In genomic region chr6:119205911-119206617, GRCh38 we compare ENCODE assay signal across 14 cellular contexts.
A peak's percentile ranks its signal among the peaks of the same experiment; 100 is the strongest.
DNase-seq lines count a peak whose midpoint lies in the region; ATAC-seq and TF ChIP-seq lines count a peak whose summit lies in the region.
"Had no signal": no experiment of that assay in that cellular context is flagged by ENCODE, and none has a peak within 500 bp of the region (broad histone marks: within the 10 kb centered on the region; RNA-seq: fewer than 3 reads in every experiment).

No MANE protein-coding gene starts in this region.

- no TSS peak for BruUV-seq in PC-9 (replicated peaks; lab: Mats Ljungman, UMichigan)

- 94% methylated on average over 4 to 7 of the region's 7 CpGs for WGBS in endodermal cell (ENCODE audit: insufficient coverage in 1 of 2, insufficient read length in 1 of 2), 2 experiments

- H3K9me3 ChIP-seq in endodermal cell (ENCODE audit: control insufficient read depth, low read length) (no peaks in the 10 kb centered on the region), PC-9 (ENCODE audit: insufficient read depth, low read depth) (no peaks in the 10 kb centered on the region)
- H3K9me3 ChIP-seq: ascending aorta, esophagus squamous epithelium, pancreas, uterus had no signal

- no peaks in the 10 kb centered on the region for H3K79me2 ChIP-seq in PC-9 (ENCODE audit: low read depth)

- DNase-seq in endodermal cell, result no peak
- no peak for DNase-seq in EL
- no peak for DNase-seq in NOMO-1 treated with dmso at 0.1 percent for 144 hours (lab: John Stamatoyannopoulos, UW; ENCODE audit: unreplicated experiment)
- DNase-seq in NCI-H82 treated with DMSO at 0.1 percent for 48 hours (lab: John Stamatoyannopoulos, UW; ENCODE audit: unreplicated experiment), result no peak
- no peak for DNase-seq in PC-9
- DNase-seq: activated CD4-positive, alpha-beta T cell treated with anti-CD3 and anti-CD28 coated beads, Interleukin-2, amount 10 ng/mL, durations not matched to agents 7 days and 5 days; esophagus squamous epithelium; NCI-H1105 treated with DMSO at 0.1 percent for 48 hours; pancreas; uterus had no signal

- CTCF ChIA-PET in PC-9 (lab: Charles Lee), result interaction anchor here (0.6 kb wide), 1 partner anchor 1118 kb away, joined by 3 read pairs; no protein-coding TSS in a partner anchor

- H4K20me1 ChIP-seq in PC-9 (ENCODE audit: insufficient read depth), result no peaks in the 10 kb centered on the region

- H3K27ac Mint-ChIP-seq in endodermal cell, result peak overlapping the region; percentile 20
- H3K27ac Mint-ChIP-seq: activated CD4-positive, alpha-beta T cell treated with anti-CD3 and anti-CD28 coated beads, Interleukin-2, amount 10 ng/mL, durations not matched to agents 7 days and 5 days had no signal

- H3K4me3 ChIP-seq in endodermal cell (ENCODE audit: low read length), result no peak overlapping the region
- H3K4me3 ChIP-seq in PC-9, result no peak overlapping the region
- H3K4me3 ChIP-seq: ascending aorta, esophagus squamous epithelium, pancreas, uterus had no signal

- peak; percentile 74 for ATAC-seq in GM18861 (IDR thresholded peaks at IDR 0.05; ENCODE audit: unreplicated experiment)
- peak; percentile 88 for ATAC-seq in GM21526 (IDR thresholded peaks at IDR 0.05; ENCODE audit: low FRiP score, unreplicated experiment)
- peak; percentile 77 for ATAC-seq in HG03103 (IDR thresholded peaks at IDR 0.05; ENCODE audit: low read depth, unreplicated experiment)

- intact Hi-C loops in PC-9 (cut with micrococcal nuclease; ENCODE audit: unreplicated experiment), result no loop called here

- no peak overlapping the region for H3K4me3 Mint-ChIP-seq in endodermal cell
- H3K4me3 Mint-ChIP-seq: activated CD4-positive, alpha-beta T cell treated with anti-CD3 and anti-CD28 coated beads, Interleukin-2, amount 10 ng/mL, durations not matched to agents 7 days and 5 days had no signal

- H3K9me2 ChIP-seq in PC-9 (ENCODE audit: insufficient read depth), result no peaks in the 10 kb centered on the region

- no peak for TF ChIP-seq CTCF in endodermal cell (conservative IDR thresholded peaks at IDR 0.05)
- no peak for TF ChIP-seq CTCF in PC-9 (conservative IDR thresholded peaks at IDR 0.05)

- H2AFZ ChIP-seq in PC-9, result no peak overlapping the region

- H3K27me3 Mint-ChIP-seq in endodermal cell (ENCODE audit: insufficient read depth), result no peaks in the 10 kb centered on the region
- H3K27me3 Mint-ChIP-seq: activated CD4-positive, alpha-beta T cell treated with anti-CD3 and anti-CD28 coated beads, Interleukin-2, amount 10 ng/mL, durations not matched to agents 7 days and 5 days had no signal

- H3K27ac ChIP-seq in endodermal cell (ENCODE audit: low read depth, low read length) (no peak overlapping the region), PC-9 (no peak overlapping the region)
- H3K27ac ChIP-seq: ascending aorta, esophagus squamous epithelium, pancreas, uterus had no signal

- peaks cover 26% of the 10 kb centered on the region for H3K36me3 Mint-ChIP-seq in endodermal cell (ENCODE audit: low read depth)

- H3K27me3 ChIP-seq in endodermal cell (ENCODE audit: control insufficient read depth, insufficient read depth, low read length, poor library complexity, severe bottlenecking) (no peaks in the 10 kb centered on the region), PC-9 (ENCODE audit: insufficient read depth, low read depth) (no peaks in the 10 kb centered on the region)
- H3K27me3 ChIP-seq: ascending aorta, esophagus squamous epithelium, pancreas, uterus had no signal

- H3K4me1 ChIP-seq in endodermal cell (ENCODE audit: control insufficient read depth, insufficient read depth, low read length) (no peaks in the 10 kb centered on the region), PC-9 (replicated peaks; ENCODE audit: insufficient read depth) (no peaks in the 10 kb centered on the region)
- H3K4me1 ChIP-seq: ascending aorta, uterus had no signal

- POLR2A ChIA-PET in PC-9 (lab: Charles Lee; ENCODE audit: unreplicated experiment), result no interaction called here

- H3K9me3 Mint-ChIP-seq in endodermal cell, result no peaks in the 10 kb centered on the region
- H3K9me3 Mint-ChIP-seq: activated CD4-positive, alpha-beta T cell treated with anti-CD3 and anti-CD28 coated beads, Interleukin-2, amount 10 ng/mL, durations not matched to agents 7 days and 5 days had no signal

- H3K36me3 ChIP-seq in endodermal cell (ENCODE audit: control insufficient read depth, insufficient read depth, low read length) (peaks cover 48% of the 10 kb centered on the region), PC-9 (ENCODE audit: low read depth) (no peaks in the 10 kb centered on the region)
- H3K36me3 ChIP-seq: uterus had no signal

- H3K9ac ChIP-seq in endodermal cell (ENCODE audit: extremely low read depth, low read length, poor library complexity, severe bottlenecking), result no peak overlapping the region

- no peaks in the 10 kb centered on the region for H3F3A ChIP-seq in PC-9 (ENCODE audit: insufficient read depth, low read depth)

- H3K4me2 ChIP-seq in PC-9, result no peak overlapping the region

- no peaks in the 10 kb centered on the region for H3K4me1 Mint-ChIP-seq in endodermal cell
